18 cellular contexts compared by ENCODE assay signal in genomic region chr4:39062499-39062898, GRCh38. TPM values are rescaled to one million over a fixed set of nuclear protein-coding genes. Genes with fewer than 3 reads are reported as not detected.
A peak's percentile ranks its signal among the peaks of the same experiment; 100 is the strongest.
DNase-seq lines count a peak whose midpoint lies in the region; ATAC-seq, FAIRE-seq and TF ChIP-seq lines count a peak whose summit lies in the region.
"Had no signal": no experiment of that assay in that cellular context is flagged by ENCODE, and none has a peak within 500 bp of the region (broad histone marks: within the 10 kb centered on the region; RNA-seq: fewer than 3 reads in every experiment).

No MANE protein-coding gene starts in this region.

- H3K27ac ChIP-seq in osteoblast (ENCODE audit: low read depth, low read length) (no peak overlapping the region), pancreas (no peak overlapping the region)
- H3K27ac ChIP-seq: sigmoid colon, tibial artery had no signal

- intact Hi-C loops in pancreas (cut with DNase I), result no loop called here
- intact Hi-C loops in left cardiac atrium (cut with DNase I), result no loop called here

- in situ Hi-C loops in G401 (cut with HindIII; ENCODE audit: low sequenced_read_pairs) (no loop called here), SK-MEL-5 (cut with HindIII; ENCODE audit: low pct_unique_long_range_greater_than_20kb, low sequenced_read_pairs) (no loop called here)

- H2AFZ ChIP-seq in osteoblast (ENCODE audit: low read length), result no peak overlapping the region

- H3K36me3 ChIP-seq in osteoblast (ENCODE audit: insufficient read depth, low read length) (no peaks in the 10 kb centered on the region), pancreas (no peaks in the 10 kb centered on the region)
- H3K36me3 ChIP-seq: sigmoid colon, tibial artery had no signal

- peak; percentile 68 for DNase-seq in G401 (ENCODE audit: low spot score)
- peak; percentile 19 for DNase-seq in SK-MEL-5 (ENCODE audit: low read depth, low spot score)
- peak; percentile 55 for DNase-seq in fibroblast of peridontal ligament (ENCODE audit: extremely low read depth)
- no peak for DNase-seq in osteoblast (ENCODE audit: insufficient read length, low spot score, missing footprints)
- DNase-seq in AG20443 (ENCODE audit: low spot score), result no peak
- DNase-seq in pancreas, result no peak
- DNase-seq in kidney glomerular epithelial cell (lab: John Stamatoyannopoulos, UW), result no peak
- DNase-seq in left cardiac atrium, result no peak
- DNase-seq: activated CD4-positive, alpha-beta T cell treated with anti-CD3 and anti-CD28 coated beads, Interleukin-2, amount 50 U/mL, for 4 hours; activated T-cell treated with anti-CD3 and anti-CD28 coated beads, Interleukin-2, amount 50 U/mL, for 72 hours; HCEC 1CT; NCI-H1092; NK-92 treated with Interleukin-12 subunit alpha and Interleukin-12 subunit beta, amount 100 ng/mL, for 24 hours; SIG-M5; sigmoid colon; stimulated activated CD4-positive, alpha-beta T cell treated with anti-CD3 and anti-CD28 coated beads, Interleukin-4, amount 100 ng/mL, for 4 hours; tibial artery had no signal

- no peak for ATAC-seq in pancreas
- no peak for ATAC-seq in left cardiac atrium
- ATAC-seq: activated T-cell treated with anti-CD3 and anti-CD28 coated beads, Interleukin-2, amount 50 U/mL, for 72 hours had no signal

- WGBS in pancreas, 2 donors, result 76 to 81% methylated on average over 6 of the region's 6 CpGs

- no peak for FAIRE-seq in pancreas (lab: Jason Lieb, UNC)
- FAIRE-seq: D721Med had no signal

- no peak for TF ChIP-seq CTCF in osteoblast (IDR thresholded peaks at IDR 0.05; ENCODE audit: extremely low read depth, low read depth, low read length)
- TF ChIP-seq CTCF in pancreas (IDR thresholded peaks at IDR 0.05), result no peak

- H3K9me3 ChIP-seq in osteoblast (ENCODE audit: low read depth, low read length) (no peaks in the 10 kb centered on the region), pancreas (no peaks in the 10 kb centered on the region)
- H3K9me3 ChIP-seq: sigmoid colon, tibial artery had no signal

- peaks cover 34% of the 10 kb centered on the region for H3K79me2 ChIP-seq in osteoblast (ENCODE audit: insufficient read depth, low read length)

- H3K4me3 ChIP-seq in osteoblast (ENCODE audit: insufficient read depth, low read length) (no peak overlapping the region), pancreas (no peak overlapping the region)
- H3K4me3 ChIP-seq: sigmoid colon, tibial artery had no signal

- no peaks in the 10 kb centered on the region for H3K27me3 ChIP-seq in osteoblast (ENCODE audit: insufficient read depth, low read length)
- H3K27me3 ChIP-seq in pancreas, result no peaks in the 10 kb centered on the region
- H3K27me3 ChIP-seq: sigmoid colon, tibial artery had no signal

- no peaks in the 10 kb centered on the region for H3K4me1 ChIP-seq in osteoblast (ENCODE audit: insufficient read depth, low read length)
- H3K4me1 ChIP-seq in pancreas, result peaks cover 0 to 5% (median 3%) of the 10 kb centered on the region in 3 donors
- H3K4me1 ChIP-seq: tibial artery had no signal

- H3K4me2 ChIP-seq in osteoblast (ENCODE audit: insufficient read depth, low read length), result peak overlapping the region; percentile 8

- peaks cover 5% of the 10 kb centered on the region for H4K20me1 ChIP-seq in osteoblast (ENCODE audit: insufficient read depth, low read length)

RNA-seq across cellular contexts. Expression of gene KLHL5, which starts 0.5 kb away (rescaled TPM):
- total RNA-seq in G401 (2014; rRNA removed; shearing (Covaris generic)), result 68.1 and 91.7 TPM in 2 replicates
- 12.3 and 15.8 TPM in 2 replicates for total RNA-seq in SK-MEL-5 (2014; rRNA removed; shearing (Covaris generic))
- 16.8 and 20.2 TPM in 2 replicates for polyA plus RNA-seq in SK-MEL-5 (2015; cell fraction: cytosol; rRNA removed)
- polyA plus RNA-seq in SK-MEL-5 (2015; cell fraction: nucleus; rRNA removed), result 6.4 and 8.8 TPM in 2 replicates
- total RNA-seq in osteoblast (65.1 and 95.5 TPM in 2 replicates), pancreas (10 to 100 TPM in 3 of 6 donors, 1 to 10 TPM in 3; 8.1 to 34.6 (median 10.1) TPM), left cardiac atrium (10 to 100 TPM; 18.4 to 19.4 TPM)
- polyA plus RNA-seq in pancreas, result 1 to 10 TPM; 5.3 to 7.2 TPM

RNA-seq across cellular contexts. Expression of gene TMEM156, which starts 30.3 kb away (rescaled TPM):
- 0.07 TPM in 1 of 2 replicates, not detected in the other for total RNA-seq in G401 (2014; rRNA removed; shearing (Covaris generic))
- not detected in 2 replicates for total RNA-seq in SK-MEL-5 (2014; rRNA removed; shearing (Covaris generic))
- not detected in 2 replicates for polyA plus RNA-seq in SK-MEL-5 (2015; cell fraction: cytosol; rRNA removed)
- polyA plus RNA-seq in SK-MEL-5 (2015; cell fraction: nucleus; rRNA removed), result not detected in 2 replicates
- total RNA-seq in osteoblast (under 0.01 TPM in 1 of 2 replicates, not detected in the other), pancreas (1 to 10 TPM in 1 of 6 donors, under 1 TPM in 5; 0.08 to 1.8 (median 0.53) TPM), left cardiac atrium (under 1 TPM in 1 of 2 donors, not detected in 1; 0.47 TPM)
- polyA plus RNA-seq in pancreas, result under 1 TPM; 0.49 to 0.57 TPM

Comparison
In these comparisons a context has a peak if more than half of its experiments do, and no peak if none do; other contexts are left out.
1. DNase-seq: peak in G401 (single experiment), SK-MEL-5 (single experiment) and fibroblast of peridontal ligament (single experiment); none in osteoblast (single experiment), AG20443 (single experiment), pancreas (0 of 6), kidney glomerular epithelial cell (single experiment) and left cardiac atrium (single experiment).